Comparison of ENCODE assay signal across 17 cellular contexts in genomic region chr9:136055715-136056545, GRCh38. TPM values are rescaled to one million over a fixed set of nuclear protein-coding genes. Genes with fewer than 3 reads are reported as not detected.
DNase-seq lines count a peak whose midpoint lies in the region; ATAC-seq and TF ChIP-seq lines count a peak whose summit lies in the region.
"Had no signal": no experiment of that assay in that cellular context is flagged by ENCODE, and none has a peak within 500 bp of the region (broad histone marks: within the 10 kb centered on the region; RNA-seq: fewer than 3 reads in every experiment).

No MANE protein-coding gene starts in this region.

- intact Hi-C loops in Right ventricle myocardium inferior (cut with DNase I): no loop called here
- intact Hi-C loops in Right ventricle myocardium superior (cut with DNase I): no loop called here

- H3K27ac ChIP-seq in VCaP: peak overlapping the region; percentile 93; the same call in 1 of the 2 replicates
- H3K27ac ChIP-seq: SJCRH30, suprapubic skin had no signal

- H3K4me3 Mint-ChIP-seq in memory B cell: peak overlapping the region; percentile 59
- peak overlapping the region in 1 of 2 donors; percentile 13 for H3K4me3 Mint-ChIP-seq in stimulated activated naive CD8-positive, alpha-beta T cell treated with anti-CD3 and anti-CD28 coated beads, Interleukin-15, amount 100 ng/mL, for 72 hours
- H3K4me3 Mint-ChIP-seq: activated T-cell treated with anti-CD3 and anti-CD28 coated beads, Interleukin-2, amount 50 U/mL, for 4 hours had no signal

- H3K36me3 Mint-ChIP-seq in memory B cell: no peaks in the 10 kb centered on the region

- H3K27ac Mint-ChIP-seq in memory B cell: no peak overlapping the region
- no peak overlapping the region for H3K27ac Mint-ChIP-seq in stimulated activated naive CD8-positive, alpha-beta T cell treated with anti-CD3 and anti-CD28 coated beads, Interleukin-15, amount 100 ng/mL, for 72 hours

- peaks cover 3% of the 10 kb centered on the region for H3K27me3 Mint-ChIP-seq in memory B cell
- peaks cover 25% of the 10 kb centered on the region for H3K27me3 Mint-ChIP-seq in stimulated activated naive CD8-positive, alpha-beta T cell treated with anti-CD3 and anti-CD28 coated beads, Interleukin-15, amount 100 ng/mL, for 72 hours

- TF ChIP-seq CTCF in VCaP (conservative IDR thresholded peaks at IDR 0.05): no peak

- no peak for ATAC-seq in Right ventricle myocardium inferior
- no peak for ATAC-seq in Right ventricle myocardium superior (ENCODE audit: poor library complexity)
- ATAC-seq in memory B cell (ENCODE audit: low read depth): peak; percentile 62
- ATAC-seq in stimulated activated naive CD8-positive, alpha-beta T cell treated with anti-CD3 and anti-CD28 coated beads, Interleukin-15, amount 100 ng/mL, for 72 hours: peak; percentile 39
- ATAC-seq: activated T-cell treated with anti-CD3 and anti-CD28 coated beads, Interleukin-2, amount 50 U/mL, for 4 hours; gastroesophageal sphincter had no signal

- DNase-seq in Right ventricle myocardium inferior (ENCODE audit: missing footprints) (peak; percentile 32), Right ventricle myocardium superior (no peak), memory B cell (ENCODE audit: low spot score in 2 of 2) (no peak), D341Med (ENCODE audit: low spot score) (no peak), cerebellar cortex (ENCODE audit: low spot score) (no peak), hepatic stellate cell (ENCODE audit: low spot score) (no peak)
- DNase-seq in stimulated activated naive CD8-positive, alpha-beta T cell treated with anti-CD3 and anti-CD28 coated beads, Interleukin-15, amount 100 ng/mL, for 72 hours: no peak
- DNase-seq: activated CD4-positive, alpha-beta T cell treated with anti-CD3 and anti-CD28 coated beads for 48 hours; activated T-cell treated with anti-CD3 and anti-CD28 coated beads, Interleukin-2, amount 50 U/mL, for 4 hours; mammary epithelial cell; NCI-H1694 treated with DMSO at 0.1 percent for 48 hours; NCI-H510A; T-helper 9 cell had no signal

- no peaks in the 10 kb centered on the region for H3K9me3 Mint-ChIP-seq in memory B cell
- H3K9me3 Mint-ChIP-seq in stimulated activated naive CD8-positive, alpha-beta T cell treated with anti-CD3 and anti-CD28 coated beads, Interleukin-15, amount 100 ng/mL, for 72 hours: no peaks in the 10 kb centered on the region
- H3K9me3 Mint-ChIP-seq: activated T-cell treated with anti-CD3 and anti-CD28 coated beads, Interleukin-2, amount 50 U/mL, for 4 hours had no signal

- H3K4me1 Mint-ChIP-seq in memory B cell: peaks cover 16% of the 10 kb centered on the region
- peaks cover 46% of the 10 kb centered on the region for H3K4me1 Mint-ChIP-seq in stimulated activated naive CD8-positive, alpha-beta T cell treated with anti-CD3 and anti-CD28 coated beads, Interleukin-15, amount 100 ng/mL, for 72 hours

RNA-seq across cellular contexts. Expression of gene NACC2, which starts 39.2 kb away (rescaled TPM):
- total RNA-seq in Right ventricle myocardium inferior: 37.0 TPM
- 30.8 TPM for total RNA-seq in Right ventricle myocardium superior

Comparison
In these comparisons a context has a peak if more than half of its experiments do, and no peak if none do; other contexts are left out.
1. ATAC-seq: peak in memory B cell (single experiment) and stimulated activated naive CD8-positive, alpha-beta T cell treated with anti-CD3 and anti-CD28 coated beads, Interleukin-15, amount 100 ng/mL, for 72 hours (single experiment); none in Right ventricle myocardium inferior (single experiment) and Right ventricle myocardium superior (single experiment).